1 cellular context compared by ENCODE assay signal in genomic region chr1:31954607-31955283, GRCh38.
A peak's percentile ranks its signal among the peaks of the same experiment; 100 is the strongest.
TF ChIP-seq lines count a peak whose summit lies in the region.

No MANE protein-coding gene starts in this region.

TF ChIP-seq in HEK293, 187 proteins besides CTCF, POLR2A, EP300 and RAD21 (continued from another document and continues in another):
- TF ChIP-seq ZNF518A (tag by site-specific recombination; conservative IDR thresholded peaks at IDR 0.05; ENCODE audit: low read depth) (peak; percentile 38; the same call in 1 of the 2 replicates), ZNF660 (tag by site-specific recombination; IDR thresholded peaks at IDR 0.05) (0 out of 2 replicates have a peak, but pooled peaks have one; percentile 11), ZFP69B (tag by site-specific recombination; IDR thresholded peaks at IDR 0.05) (peak; percentile 41; the same call in 1 of the 2 replicates), ZBTB6 (tag by site-specific recombination; IDR thresholded peaks at IDR 0.05) (no peak), ZNF548 (tag by site-specific recombination; IDR thresholded peaks at IDR 0.05) (no peak), GLIS1 (tag by site-specific recombination; IDR thresholded peaks at IDR 0.05) (peak; percentile 91), SP3 (tag by site-specific recombination; IDR thresholded peaks at IDR 0.05) (no peak), MYNN (tag by site-specific recombination; IDR thresholded peaks at IDR 0.05; ENCODE audit: borderline replicate concordance) (no peak), SP7 (tag by site-specific recombination; IDR thresholded peaks at IDR 0.05) (peak; percentile 71), GLI4 (tag by site-specific recombination; IDR thresholded peaks at IDR 0.05) (no peak), ZSCAN30 (tag by site-specific recombination; IDR thresholded peaks at IDR 0.05) (0 out of 2 replicates have a peak, but pooled peaks have one; percentile 55), ZFP37 (tag by site-specific recombination; IDR thresholded peaks at IDR 0.05) (no peak), ZNF776 (tag by site-specific recombination; IDR thresholded peaks at IDR 0.05; ENCODE audit: borderline replicate concordance) (no peak), ZBTB20 (tag by site-specific recombination; IDR thresholded peaks at IDR 0.05) (peak; percentile 95), ZBTB17 (tag by site-specific recombination; IDR thresholded peaks at IDR 0.05) (peak; percentile 81), ZNF629 (tag by site-specific recombination; IDR thresholded peaks at IDR 0.05) (peak; percentile 90), IKZF3 (tag by site-specific recombination; IDR thresholded peaks at IDR 0.05) (peak; percentile 85), ZNF341 (tag by site-specific recombination; IDR thresholded peaks at IDR 0.05; ENCODE audit: low read depth) (no peak), ZNF658 (tag by site-specific recombination; IDR thresholded peaks at IDR 0.05) (no peak), ZBTB48 (tag by site-specific recombination; IDR thresholded peaks at IDR 0.05) (peak; percentile 97), PRDM10 (tag by site-specific recombination; IDR thresholded peaks at IDR 0.05) (peak; percentile 98), TRIM28 (IDR thresholded peaks at IDR 0.05; ENCODE audit: borderline replicate concordance, low read length) (peak; percentile 57; the same call in 1 of the 2 replicates), HIC1 (tag by site-specific recombination; IDR thresholded peaks at IDR 0.05) (no peak), ZNF677 (tag by site-specific recombination; IDR thresholded peaks at IDR 0.05) (no peak), ZBTB21 (tag by site-specific recombination; IDR thresholded peaks at IDR 0.05) (peak; percentile 54; the same call in 1 of the 2 replicates), ZNF335 (tag by site-specific recombination; conservative IDR thresholded peaks at IDR 0.05) (peak; percentile 77), ZNF398 (tag by site-specific recombination; IDR thresholded peaks at IDR 0.05) (peak; percentile 71), ZSCAN5A (tag by site-specific recombination; IDR thresholded peaks at IDR 0.05) (no peak)
- TF ChIP-seq, protein P1, sequence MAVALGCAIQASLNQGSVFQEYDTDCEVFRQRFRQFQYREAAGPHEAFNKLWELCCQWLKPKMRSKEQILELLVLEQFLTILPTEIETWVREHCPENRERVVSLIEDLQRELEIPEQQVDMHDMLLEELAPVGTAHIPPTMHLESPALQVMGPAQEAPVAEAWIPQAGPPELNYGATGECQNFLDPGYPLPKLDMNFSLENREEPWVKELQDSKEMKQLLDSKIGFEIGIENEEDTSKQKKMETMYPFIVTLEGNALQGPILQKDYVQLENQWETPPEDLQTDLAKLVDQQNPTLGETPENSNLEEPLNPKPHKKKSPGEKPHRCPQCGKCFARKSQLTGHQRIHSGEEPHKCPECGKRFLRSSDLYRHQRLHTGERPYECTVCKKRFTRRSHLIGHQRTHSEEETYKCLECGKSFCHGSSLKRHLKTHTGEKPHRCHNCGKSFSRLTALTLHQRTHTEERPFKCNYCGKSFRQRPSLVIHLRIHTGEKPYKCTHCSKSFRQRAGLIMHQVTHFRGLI (tag by site-specific recombination; IDR thresholded peaks at IDR 0.05) = no peak
- TF ChIP-seq, protein P2, sequence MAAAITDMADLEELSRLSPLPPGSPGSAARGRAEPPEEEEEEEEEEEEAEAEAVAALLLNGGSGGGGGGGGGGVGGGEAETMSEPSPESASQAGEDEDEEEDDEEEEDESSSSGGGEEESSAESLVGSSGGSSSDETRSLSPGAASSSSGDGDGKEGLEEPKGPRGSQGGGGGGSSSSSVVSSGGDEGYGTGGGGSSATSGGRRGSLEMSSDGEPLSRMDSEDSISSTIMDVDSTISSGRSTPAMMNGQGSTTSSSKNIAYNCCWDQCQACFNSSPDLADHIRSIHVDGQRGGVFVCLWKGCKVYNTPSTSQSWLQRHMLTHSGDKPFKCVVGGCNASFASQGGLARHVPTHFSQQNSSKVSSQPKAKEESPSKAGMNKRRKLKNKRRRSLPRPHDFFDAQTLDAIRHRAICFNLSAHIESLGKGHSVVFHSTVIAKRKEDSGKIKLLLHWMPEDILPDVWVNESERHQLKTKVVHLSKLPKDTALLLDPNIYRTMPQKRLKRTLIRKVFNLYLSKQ (tag by site-specific recombination; IDR thresholded peaks at IDR 0.05; ENCODE audit: borderline replicate concordance) = no peak
- TF ChIP-seq, protein P3, sequence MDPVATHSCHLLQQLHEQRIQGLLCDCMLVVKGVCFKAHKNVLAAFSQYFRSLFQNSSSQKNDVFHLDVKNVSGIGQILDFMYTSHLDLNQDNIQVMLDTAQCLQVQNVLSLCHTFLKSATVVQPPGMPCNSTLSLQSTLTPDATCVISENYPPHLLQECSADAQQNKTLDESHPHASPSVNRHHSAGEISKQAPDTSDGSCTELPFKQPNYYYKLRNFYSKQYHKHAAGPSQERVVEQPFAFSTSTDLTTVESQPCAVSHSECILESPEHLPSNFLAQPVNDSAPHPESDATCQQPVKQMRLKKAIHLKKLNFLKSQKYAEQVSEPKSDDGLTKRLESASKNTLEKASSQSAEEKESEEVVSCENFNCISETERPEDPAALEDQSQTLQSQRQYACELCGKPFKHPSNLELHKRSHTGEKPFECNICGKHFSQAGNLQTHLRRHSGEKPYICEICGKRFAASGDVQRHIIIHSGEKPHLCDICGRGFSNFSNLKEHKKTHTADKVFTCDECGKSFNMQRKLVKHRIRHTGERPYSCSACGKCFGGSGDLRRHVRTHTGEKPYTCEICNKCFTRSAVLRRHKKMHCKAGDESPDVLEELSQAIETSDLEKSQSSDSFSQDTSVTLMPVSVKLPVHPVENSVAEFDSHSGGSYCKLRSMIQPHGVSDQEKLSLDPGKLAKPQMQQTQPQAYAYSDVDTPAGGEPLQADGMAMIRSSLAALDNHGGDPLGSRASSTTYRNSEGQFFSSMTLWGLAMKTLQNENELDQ (tag by site-specific recombination; IDR thresholded peaks at IDR 0.05; ENCODE audit: low read depth) = no peak
